ENCODE assay signal across 9 cellular contexts in genomic region chr19:44499559-44499958, GRCh38. TPM values are rescaled to one million over a fixed set of nuclear protein-coding genes. Genes with fewer than 3 reads are reported as not detected.
A peak's percentile ranks its signal among the peaks of the same experiment; 100 is the strongest.
DNase-seq lines count a peak whose midpoint lies in the region; ATAC-seq, FAIRE-seq and TF ChIP-seq lines count a peak whose summit lies in the region.
"Had no signal": no experiment of that assay in that cellular context is flagged by ENCODE, and none has a peak within 500 bp of the region (broad histone marks: within the 10 kb centered on the region; RNA-seq: fewer than 3 reads in every experiment).

No MANE protein-coding gene starts in this region.

- H3K9me3 ChIP-seq in HepG2 (ENCODE audit: low read length) (peaks cover 42% of the 10 kb centered on the region), thyroid gland (no peaks in the 10 kb centered on the region)

- peaks cover 2% of the 10 kb centered on the region for H3K27me3 Mint-ChIP-seq in activated T-cell treated with anti-CD3 and anti-CD28 coated beads, Interleukin-2, amount 50 U/mL, for 24 hours
- peaks cover 6% of the 10 kb centered on the region for H3K27me3 Mint-ChIP-seq in activated naive CD8-positive, alpha-beta T cell treated with anti-CD3 and anti-CD28 coated beads for 36 hours

- intact Hi-C loops in HepG2 (cut with micrococcal nuclease; ENCODE audit: unreplicated experiment) (no loop called here), thyroid gland (cut with DNase I) (no loop called here)

- no peak overlapping the region for H2AFZ ChIP-seq in HepG2 (ENCODE audit: low read length)

- peak overlapping the region; percentile 93 for H3K4me3 Mint-ChIP-seq in activated T-cell treated with anti-CD3 and anti-CD28 coated beads, Interleukin-2, amount 50 U/mL, for 24 hours
- H3K4me3 Mint-ChIP-seq in activated naive CD8-positive, alpha-beta T cell treated with anti-CD3 and anti-CD28 coated beads for 36 hours, result peak overlapping the region; percentile 96

- POLR2A ChIA-PET in HepG2 (lab: Yijun Ruan, JAX), result interaction anchor here (0.6 to 2.0 kb wide), 6 partner anchors 9 to 598 kb away, joined by 3 to 15 read pairs (median 6); partner anchors contain the start of genes ZNF226 and ZNF45

- TSS peak; percentile 72 for BruUV-seq in HepG2 (replicated peaks; lab: Mats Ljungman, UMichigan)

- H3K27ac ChIP-seq in HepG2 (ENCODE audit: extremely low read length, insufficient read depth, low read length), result peak overlapping the region; percentile 80
- H3K27ac ChIP-seq in thyroid gland, result no peak overlapping the region

- H3K4me1 Mint-ChIP-seq in activated T-cell treated with anti-CD3 and anti-CD28 coated beads, Interleukin-2, amount 50 U/mL, for 24 hours (ENCODE audit: low read depth), result peaks cover 38% of the 10 kb centered on the region
- peaks cover 23% of the 10 kb centered on the region for H3K4me1 Mint-ChIP-seq in activated naive CD8-positive, alpha-beta T cell treated with anti-CD3 and anti-CD28 coated beads for 36 hours

- no peak for DNase-seq in activated T-cell treated with anti-CD3 and anti-CD28 coated beads, Interleukin-2, amount 50 U/mL, for 24 hours
- no peak for DNase-seq in activated T-cell treated with anti-CD3 and anti-CD28 coated beads, Interleukin-2, amount 50 U/mL, for 1 hour
- DNase-seq in activated naive CD8-positive, alpha-beta T cell treated with anti-CD3 and anti-CD28 coated beads for 36 hours, result peak; percentile 17
- DNase-seq in HepG2 (ENCODE audit: low spot score), result no peak
- no peak for DNase-seq in thyroid gland
- no peak for DNase-seq in H54 (ENCODE audit: insufficient read length, low spot score)

- TF ChIP-seq EP300 in HepG2 (IDR thresholded peaks at IDR 0.05; ENCODE audit: low read depth in 2 of 2, low read length in 2 of 2) (no peak), HepG2 (CRISPR knock-in tag; IDR thresholded peaks at IDR 0.05; ENCODE audit: borderline replicate concordance) (no peak)

- peaks cover 20% of the 10 kb centered on the region for H3K4me1 ChIP-seq in HepG2 (ENCODE audit: insufficient read depth, low read length)
- peaks cover 11 to 20% of the 10 kb centered on the region in 2 donors for H3K4me1 ChIP-seq in thyroid gland

- peaks cover 11 to 36% of the 10 kb centered on the region in 2 experiments for H3K36me3 ChIP-seq in HepG2 (replicated peaks in 1 of 2; ENCODE audit: control insufficient read depth in 1 of 2, insufficient read depth in 2 of 2, low read length in 2 of 2)
- H3K36me3 ChIP-seq in thyroid gland, result peaks cover 15 to 23% of the 10 kb centered on the region in 2 donors

- FAIRE-seq in HepG2 (lab: Jason Lieb, UNC) (no peak), H54 (lab: Jason Lieb, UNC) (no peak)

- no peaks in the 10 kb centered on the region; a peak in 1 of 5 replicates for H3K27me3 ChIP-seq in HepG2 (ENCODE audit: control insufficient read depth in 1 of 2, insufficient read depth in 2 of 2, low read length in 2 of 2)
- H3K27me3 ChIP-seq in thyroid gland, result no peaks in the 10 kb centered on the region

- H3K27ac Mint-ChIP-seq in activated T-cell treated with anti-CD3 and anti-CD28 coated beads, Interleukin-2, amount 50 U/mL, for 24 hours, result peak overlapping the region; percentile 94
- H3K27ac Mint-ChIP-seq in activated naive CD8-positive, alpha-beta T cell treated with anti-CD3 and anti-CD28 coated beads for 36 hours, result peak overlapping the region; percentile 90

- H3K9ac ChIP-seq in HepG2 (ENCODE audit: insufficient read depth, low read depth, low read length), result peak overlapping the region; percentile 84

- TF ChIP-seq POLR2A in HepG2 (IDR thresholded peaks at IDR 0.05; ENCODE audit: insufficient read depth in 1 of 2, low read depth in 2 of 2, low read length in 2 of 2) (no peak), thyroid gland (IDR thresholded peaks at IDR 0.05) (no peak), H54 (IDR thresholded peaks at IDR 0.05; ENCODE audit: low read depth, low read length) (no peak)

- no peak for TF ChIP-seq RAD21 in HepG2 (CRISPR knock-in tag; IDR thresholded peaks at IDR 0.05)

- TF ChIP-seq CTCF in HepG2 (CRISPR knock-in tag; IDR thresholded peaks at IDR 0.05), result no peak
- TF ChIP-seq CTCF in thyroid gland (IDR thresholded peaks at IDR 0.05), result no peak

- peak overlapping the region; percentile 93 for H3K4me2 ChIP-seq in HepG2 (ENCODE audit: low read depth, low read length)

- H3K4me3 ChIP-seq in HepG2 (replicated peaks in 1 of 3; ENCODE audit: insufficient read depth in 1 of 3, low read depth in 2 of 3, low read length in 3 of 3) (peak overlapping the region; percentile 87 to 98 (median 94)), thyroid gland (replicated peaks in 1 of 3) (peak overlapping the region; percentile 21 to 75 (median 58))

- peaks cover 62% of the 10 kb centered on the region for H3K9me3 Mint-ChIP-seq in activated T-cell treated with anti-CD3 and anti-CD28 coated beads, Interleukin-2, amount 50 U/mL, for 24 hours
- H3K9me3 Mint-ChIP-seq in activated naive CD8-positive, alpha-beta T cell treated with anti-CD3 and anti-CD28 coated beads for 36 hours, result peaks cover 55% of the 10 kb centered on the region

- in situ Hi-C loops in HepG2 (cut with HindIII; ENCODE audit: extremely low pct_ligation_motif_present, low pct_unique_long_range_greater_than_20kb), result loop anchor here (25.0 kb wide), 1 partner anchor 637 kb away; no protein-coding TSS in a partner anchor

- ATAC-seq in HepG2 (no peak), HG03432 (IDR thresholded peaks at IDR 0.05; ENCODE audit: unreplicated experiment) (no peak), GM21360 (IDR thresholded peaks at IDR 0.05; ENCODE audit: unreplicated experiment) (no peak)

- WGBS in HepG2 (ENCODE audit: low lambda C conversion rate), result 17% methylated on average over 6 of the region's 6 CpGs
- WGBS in thyroid gland, 2 donors, result 10 to 14% methylated on average over 6 of the region's 6 CpGs

- peaks cover 71% of the 10 kb centered on the region for H3K36me3 Mint-ChIP-seq in activated T-cell treated with anti-CD3 and anti-CD28 coated beads, Interleukin-2, amount 50 U/mL, for 24 hours (ENCODE audit: low read depth)
- peaks cover 63% of the 10 kb centered on the region for H3K36me3 Mint-ChIP-seq in activated naive CD8-positive, alpha-beta T cell treated with anti-CD3 and anti-CD28 coated beads for 36 hours

- H3K79me2 ChIP-seq in HepG2 (ENCODE audit: insufficient read depth, low read length), result peaks cover 23% of the 10 kb centered on the region

- H4K20me1 ChIP-seq in HepG2 (ENCODE audit: insufficient read depth, low read length), result no peaks in the 10 kb centered on the region

- CTCF ChIA-PET in HepG2 (lab: Yijun Ruan, JAX; ENCODE audit: low intra/inter-chr PET ratio, low total read pairs), result no interaction called here

RNA-seq across cellular contexts. Expression of gene ZNF180, which starts 0.8 kb away (rescaled TPM):
- 10 to 100 TPM in 1 of 2 experiments, 1 to 10 TPM in 1; 9.9 to 10.2 TPM for total RNA-seq in activated naive CD8-positive, alpha-beta T cell treated with anti-CD3 and anti-CD28 coated beads for 36 hours
- total RNA-seq in HepG2 (2016; rRNA removed; fragmentation: Illumina TruSeq; extraction: Trizol) (9.3 and 13.4 TPM in 2 replicates), thyroid gland (10 to 100 TPM; 13.4 to 41.7 (median 19.9) TPM)
- total RNA-seq in HepG2 (2016; cell fraction: cytosol; rRNA removed; fragmentation: Illumina TruSeq; extraction: Trizol; ENCODE audit: low read depth), result 0.30 and 0.44 TPM in 2 replicates
- total RNA-seq in HepG2 (2016; cell fraction: insoluble cytoplasmic fraction; rRNA removed; fragmentation: Illumina TruSeq; extraction: Trizol), result 8.2 and 12.5 TPM in 2 replicates
- 3.4 and 3.5 TPM in 2 replicates for total RNA-seq in HepG2 (2016; cell fraction: membrane; rRNA removed; fragmentation: Illumina TruSeq; extraction: Trizol)
- total RNA-seq in HepG2 (2016; cell fraction: nucleus; rRNA removed; fragmentation: Illumina TruSeq; extraction: Trizol), result 8.3 and 9.1 TPM in 2 replicates
- 0.86 and 0.92 TPM in 2 replicates for polyA plus RNA-seq in HepG2 (2011; rRNA removed)
- polyA plus RNA-seq in HepG2 (2011; cell fraction: cytosol; rRNA removed), result 0.88 and 1.1 TPM in 2 replicates
- polyA plus RNA-seq in HepG2 (2011; cell fraction: nucleus; rRNA removed), result 4.9 TPM in 2 replicates
- 2.8 and 3.6 TPM in 2 replicates for polyA plus RNA-seq in HepG2 (2012)
- 0.41 and 0.52 TPM in 2 replicates for polyA plus RNA-seq in HepG2 (2016; cell fraction: cytosol; fragmentation: Illumina TruSeq; extraction: Trizol; ENCODE audit: low read depth)
- polyA plus RNA-seq in HepG2 (2016; cell fraction: insoluble cytoplasmic fraction; fragmentation: Illumina TruSeq; extraction: Trizol; ENCODE audit: low read depth), result 8.3 and 8.8 TPM in 2 replicates
- polyA plus RNA-seq in HepG2 (2016; cell fraction: membrane; fragmentation: Illumina TruSeq; extraction: Trizol; ENCODE audit: low read depth), result 1.1 and 1.3 TPM in 2 replicates
- polyA plus RNA-seq in HepG2 (2016; cell fraction: nucleus; fragmentation: Illumina TruSeq; extraction: Trizol; ENCODE audit: insufficient read depth, low read depth), result 10.0 and 11.0 TPM in 2 replicates
- polyA minus RNA-seq in HepG2 (2011; rRNA and poly(A)+ RNA removed; ENCODE audit: low replicate concordance), result 2.4 and 5.2 TPM in 2 replicates
- polyA minus RNA-seq in HepG2 (2011; cell fraction: cytosol; rRNA and poly(A)+ RNA removed), result 1.1 and 1.5 TPM in 2 replicates
- 7.6 TPM in 2 replicates for polyA minus RNA-seq in HepG2 (2011; cell fraction: nucleus; rRNA and poly(A)+ RNA removed)

RNA-seq across cellular contexts. Expression of gene CEACAM20, which starts 29.9 kb away (rescaled TPM):
- not detected for total RNA-seq in activated naive CD8-positive, alpha-beta T cell treated with anti-CD3 and anti-CD28 coated beads for 36 hours
- total RNA-seq in HepG2 (2016; rRNA removed; fragmentation: Illumina TruSeq; extraction: Trizol) (not detected in 2 replicates), thyroid gland (not detected)
- total RNA-seq in HepG2 (2016; cell fraction: cytosol; rRNA removed; fragmentation: Illumina TruSeq; extraction: Trizol; ENCODE audit: low read depth), result not detected in 2 replicates
- total RNA-seq in HepG2 (2016; cell fraction: insoluble cytoplasmic fraction; rRNA removed; fragmentation: Illumina TruSeq; extraction: Trizol), result not detected in 2 replicates
- total RNA-seq in HepG2 (2016; cell fraction: membrane; rRNA removed; fragmentation: Illumina TruSeq; extraction: Trizol), result not detected in 2 replicates
- total RNA-seq in HepG2 (2016; cell fraction: nucleus; rRNA removed; fragmentation: Illumina TruSeq; extraction: Trizol), result not detected in 2 replicates
- polyA plus RNA-seq in HepG2 (2011; rRNA removed), result 0.04 and 0.12 TPM in 2 replicates
- polyA plus RNA-seq in HepG2 (2011; cell fraction: cytosol; rRNA removed), result not detected in 2 replicates
- polyA plus RNA-seq in HepG2 (2011; cell fraction: nucleus; rRNA removed), result 0.19 TPM in 1 of 2 replicates, not detected in the other
- polyA plus RNA-seq in HepG2 (2012), result not detected in 2 replicates
- not detected in 2 replicates for polyA plus RNA-seq in HepG2 (2016; cell fraction: cytosol; fragmentation: Illumina TruSeq; extraction: Trizol; ENCODE audit: low read depth)
- polyA plus RNA-seq in HepG2 (2016; cell fraction: insoluble cytoplasmic fraction; fragmentation: Illumina TruSeq; extraction: Trizol; ENCODE audit: low read depth), result not detected in 2 replicates
- polyA plus RNA-seq in HepG2 (2016; cell fraction: membrane; fragmentation: Illumina TruSeq; extraction: Trizol; ENCODE audit: low read depth), result not detected in 2 replicates
- polyA plus RNA-seq in HepG2 (2016; cell fraction: nucleus; fragmentation: Illumina TruSeq; extraction: Trizol; ENCODE audit: insufficient read depth, low read depth), result not detected in 2 replicates
- polyA minus RNA-seq in HepG2 (2011; rRNA and poly(A)+ RNA removed; ENCODE audit: low replicate concordance), result 0.16 TPM in 1 of 2 replicates, not detected in the other
- not detected in 2 replicates for polyA minus RNA-seq in HepG2 (2011; cell fraction: cytosol; rRNA and poly(A)+ RNA removed)
- 0.37 TPM in 1 of 2 replicates, not detected in the other for polyA minus RNA-seq in HepG2 (2011; cell fraction: nucleus; rRNA and poly(A)+ RNA removed)
- total RNA-seq: omental fat pad had no signal

RNA-seq across cellular contexts. Expression of gene ZNF229, which starts 51.3 kb away (rescaled TPM):
- 1 to 10 TPM; 3.0 to 4.5 TPM for total RNA-seq in activated naive CD8-positive, alpha-beta T cell treated with anti-CD3 and anti-CD28 coated beads for 36 hours
- 0.11 and 0.52 TPM in 2 replicates for total RNA-seq in HepG2 (2016; rRNA removed; fragmentation: Illumina TruSeq; extraction: Trizol)
- total RNA-seq in HepG2 (2016; cell fraction: cytosol; rRNA removed; fragmentation: Illumina TruSeq; extraction: Trizol; ENCODE audit: low read depth), result not detected in 2 replicates
- 0.15 and 0.65 TPM in 2 replicates for total RNA-seq in HepG2 (2016; cell fraction: insoluble cytoplasmic fraction; rRNA removed; fragmentation: Illumina TruSeq; extraction: Trizol)
- total RNA-seq in HepG2 (2016; cell fraction: membrane; rRNA removed; fragmentation: Illumina TruSeq; extraction: Trizol), result 0.07 and 0.28 TPM in 2 replicates
- 0.09 and 0.16 TPM in 2 replicates for total RNA-seq in HepG2 (2016; cell fraction: nucleus; rRNA removed; fragmentation: Illumina TruSeq; extraction: Trizol)
- polyA plus RNA-seq in HepG2 (2011; rRNA removed), result 0.01 and 0.05 TPM in 2 replicates
- 0.04 TPM in 2 replicates for polyA plus RNA-seq in HepG2 (2011; cell fraction: cytosol; rRNA removed)
- 0.10 and 0.18 TPM in 2 replicates for polyA plus RNA-seq in HepG2 (2011; cell fraction: nucleus; rRNA removed)
- polyA plus RNA-seq in HepG2 (2012), result 0.12 TPM in 1 of 2 replicates, not detected in the other
- not detected in 2 replicates for polyA plus RNA-seq in HepG2 (2016; cell fraction: cytosol; fragmentation: Illumina TruSeq; extraction: Trizol; ENCODE audit: low read depth)
- polyA plus RNA-seq in HepG2 (2016; cell fraction: insoluble cytoplasmic fraction; fragmentation: Illumina TruSeq; extraction: Trizol; ENCODE audit: low read depth), result 0.10 and 0.11 TPM in 2 replicates
- 0.03 TPM in 1 of 2 replicates, not detected in the other for polyA plus RNA-seq in HepG2 (2016; cell fraction: membrane; fragmentation: Illumina TruSeq; extraction: Trizol; ENCODE audit: low read depth)
- 0.19 and 0.44 TPM in 2 replicates for polyA plus RNA-seq in HepG2 (2016; cell fraction: nucleus; fragmentation: Illumina TruSeq; extraction: Trizol; ENCODE audit: insufficient read depth, low read depth)
- 3.5 TPM in 1 of 2 replicates, not detected in the other for polyA minus RNA-seq in HepG2 (2011; rRNA and poly(A)+ RNA removed; ENCODE audit: low replicate concordance)
- not detected in 2 replicates for polyA minus RNA-seq in HepG2 (2011; cell fraction: cytosol; rRNA and poly(A)+ RNA removed)
- polyA minus RNA-seq in HepG2 (2011; cell fraction: nucleus; rRNA and poly(A)+ RNA removed), result 0.25 and 0.64 TPM in 2 replicates
- total RNA-seq in thyroid gland, result 10 to 100 TPM; 13.3 to 22.9 (median 17.8) TPM
